Comparison of ENCODE assay signal across 11 cellular contexts in the genomic region with DNA sequence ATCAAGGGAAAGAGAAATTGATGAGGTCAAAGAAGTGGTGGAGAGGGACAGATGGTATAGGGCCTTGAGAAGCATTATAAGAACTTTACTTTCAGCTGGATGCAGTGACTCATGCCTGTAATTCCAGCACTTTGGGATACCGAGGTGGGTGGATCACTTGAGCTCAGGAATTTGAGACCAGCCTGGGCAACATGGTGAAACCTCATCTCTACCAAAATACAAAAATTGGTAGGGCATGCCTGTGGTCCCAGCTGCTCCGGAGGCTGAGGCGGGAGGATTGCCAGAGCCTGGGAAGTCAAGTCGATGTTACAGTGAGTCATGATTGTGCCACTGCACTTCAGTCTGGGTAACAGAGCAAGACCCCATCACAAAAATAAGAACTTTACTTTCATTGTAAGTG. TPM values are rescaled to one million over a fixed set of nuclear protein-coding genes. Genes with fewer than 3 reads are reported as not detected.
DNase-seq lines count a peak whose midpoint lies in the region; ATAC-seq and TF ChIP-seq lines count a peak whose summit lies in the region.
"Had no signal": no experiment of that assay in that cellular context is flagged by ENCODE, and none has a peak within 500 bp of the region (broad histone marks: within the 10 kb centered on the region; RNA-seq: fewer than 3 reads in every experiment).

No MANE protein-coding gene starts in this region.

- no peak overlapping the region for H3K4me3 ChIP-seq in Panc1 (ENCODE audit: low read depth in 2 of 2, low read length in 2 of 2)
- no peak overlapping the region for H3K4me3 ChIP-seq in skeletal muscle cell (ENCODE audit: low read depth, low read length)
- H3K4me3 ChIP-seq in upper lobe of right lung, result no peak overlapping the region
- H3K4me3 ChIP-seq: right lobe of liver had no signal

- POLR2A ChIA-PET in Panc1 (lab: Charles Lee), result interaction anchor here (0.7 kb wide), 1 partner anchor 32 kb away, joined by 3 read pairs; no protein-coding TSS in a partner anchor

- no peak for TF ChIP-seq CTCF in Panc1 (IDR thresholded peaks at IDR 0.05)
- TF ChIP-seq CTCF in upper lobe of right lung (IDR thresholded peaks at IDR 0.05), result no peak

- intact Hi-C loops in Panc1 (cut with micrococcal nuclease; ENCODE audit: unreplicated experiment), result no loop called here
- intact Hi-C loops in upper lobe of right lung (cut with DNase I), result no loop called here

- H3K27me3 ChIP-seq in Panc1 (ENCODE audit: control insufficient read depth, insufficient read depth, low read length), result no peaks in the 10 kb centered on the region
- no peaks in the 10 kb centered on the region for H3K27me3 ChIP-seq in upper lobe of right lung
- H3K27me3 ChIP-seq: right lobe of liver had no signal

- peak; percentile 34 for DNase-seq in GM03348 (ENCODE audit: low spot score)
- no peak for DNase-seq in Panc1 (ENCODE audit: low read depth, low spot score)
- DNase-seq in dedifferentiated amniotic fluid mesenchymal stem cell (ENCODE audit: extremely low spot score), result peak; percentile 87
- DNase-seq in skeletal muscle cell (ENCODE audit: low read depth), result peak; percentile 81
- DNase-seq in upper lobe of right lung, result no peak
- DNase-seq: activated gamma-delta T cell, hypothalamus, NCI-H510A, right lobe of liver had no signal

- ATAC-seq in Panc1 (peak; percentile 38; the same call in 1 of the 2 replicates), GM21528 (IDR thresholded peaks at IDR 0.05; ENCODE audit: low FRiP score, unreplicated experiment) (no peak), upper lobe of right lung (no peak), GM18907 (IDR thresholded peaks at IDR 0.05; ENCODE audit: unreplicated experiment) (no peak)
- ATAC-seq: right lobe of liver had no signal

- no TSS peak for BruUV-seq in Panc1 (replicated peaks; lab: Mats Ljungman, UMichigan)

- H3K27ac ChIP-seq in Panc1 (ENCODE audit: low read length) (no peak overlapping the region), upper lobe of right lung (no peak overlapping the region)
- H3K27ac ChIP-seq: right lobe of liver had no signal

- H3K36me3 ChIP-seq in Panc1 (ENCODE audit: control insufficient read depth, insufficient read depth, low read length), result peaks cover 6% of the 10 kb centered on the region
- H3K36me3 ChIP-seq in upper lobe of right lung, result peaks cover 54% of the 10 kb centered on the region

- H3K4me1 ChIP-seq in Panc1 (ENCODE audit: control insufficient read depth, insufficient read depth, low read length), result peaks cover 2% of the 10 kb centered on the region; the same call in 1 of the 2 replicates
- peaks cover 22% of the 10 kb centered on the region for H3K4me1 ChIP-seq in upper lobe of right lung

- in situ Hi-C loops in Panc1 (cut with HindIII; ENCODE audit: low pct_unique_long_range_greater_than_20kb, low sequenced_read_pairs), result no loop called here

- CTCF ChIA-PET in Panc1 (lab: Charles Lee), result no interaction called here

- H3K9me3 ChIP-seq in Panc1 (ENCODE audit: control insufficient read depth, insufficient read depth, low read depth, low read length) (no peaks in the 10 kb centered on the region), upper lobe of right lung (no peaks in the 10 kb centered on the region)
- H3K9me3 ChIP-seq: right lobe of liver had no signal

RNA-seq across cellular contexts. Expression of a gene that starts 5.7 kb away (rescaled TPM):
- total RNA-seq in Panc1 (2021; ENCODE audit: unreplicated experiment) (124 TPM), upper lobe of right lung (109 TPM)
- 126 TPM for polyA plus RNA-seq in Panc1 (2012; ENCODE audit: insufficient read length)

Comparison
In these comparisons a context has a peak if more than half of its experiments do, and no peak if none do; other contexts are left out.
1. DNase-seq: peak in GM03348 (single experiment), dedifferentiated amniotic fluid mesenchymal stem cell (single experiment) and skeletal muscle cell (single experiment); none in Panc1 (single experiment) and upper lobe of right lung (single experiment).